1 cellular context compared by ENCODE assay signal in the genomic region with DNA sequence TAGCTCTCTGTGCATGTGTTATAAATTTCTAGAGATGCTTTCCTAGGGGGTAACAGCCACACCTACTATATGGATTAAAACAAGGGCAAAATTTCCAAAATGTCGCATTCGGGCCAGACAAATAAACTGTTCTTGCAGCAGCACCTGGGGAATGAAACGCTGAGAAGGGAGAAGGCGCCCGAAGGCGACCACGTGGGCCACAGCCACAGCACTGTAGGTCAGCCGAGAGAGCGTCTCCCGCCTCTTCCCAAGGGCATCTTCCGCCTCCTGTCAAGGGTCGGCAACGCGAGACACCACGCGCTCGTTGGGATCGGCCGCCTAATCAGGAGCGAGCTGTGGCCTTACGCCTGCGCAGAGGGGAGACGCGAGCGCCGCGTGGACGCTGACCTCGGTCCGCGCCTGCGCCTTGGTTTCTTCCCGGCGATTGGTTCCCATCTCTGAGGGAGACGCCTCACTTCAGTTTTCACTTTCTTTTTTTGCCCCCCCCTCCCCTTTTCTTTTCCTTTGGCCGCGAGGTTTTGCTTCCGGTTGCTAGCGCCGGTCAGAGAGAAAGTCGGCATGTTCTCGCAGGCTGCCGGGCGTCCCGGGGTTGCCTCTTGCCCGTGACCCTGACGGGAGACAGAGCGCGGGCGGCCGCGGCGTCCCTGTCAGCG.
TF ChIP-seq lines count a peak whose summit lies in the region.

A gene with protein sequence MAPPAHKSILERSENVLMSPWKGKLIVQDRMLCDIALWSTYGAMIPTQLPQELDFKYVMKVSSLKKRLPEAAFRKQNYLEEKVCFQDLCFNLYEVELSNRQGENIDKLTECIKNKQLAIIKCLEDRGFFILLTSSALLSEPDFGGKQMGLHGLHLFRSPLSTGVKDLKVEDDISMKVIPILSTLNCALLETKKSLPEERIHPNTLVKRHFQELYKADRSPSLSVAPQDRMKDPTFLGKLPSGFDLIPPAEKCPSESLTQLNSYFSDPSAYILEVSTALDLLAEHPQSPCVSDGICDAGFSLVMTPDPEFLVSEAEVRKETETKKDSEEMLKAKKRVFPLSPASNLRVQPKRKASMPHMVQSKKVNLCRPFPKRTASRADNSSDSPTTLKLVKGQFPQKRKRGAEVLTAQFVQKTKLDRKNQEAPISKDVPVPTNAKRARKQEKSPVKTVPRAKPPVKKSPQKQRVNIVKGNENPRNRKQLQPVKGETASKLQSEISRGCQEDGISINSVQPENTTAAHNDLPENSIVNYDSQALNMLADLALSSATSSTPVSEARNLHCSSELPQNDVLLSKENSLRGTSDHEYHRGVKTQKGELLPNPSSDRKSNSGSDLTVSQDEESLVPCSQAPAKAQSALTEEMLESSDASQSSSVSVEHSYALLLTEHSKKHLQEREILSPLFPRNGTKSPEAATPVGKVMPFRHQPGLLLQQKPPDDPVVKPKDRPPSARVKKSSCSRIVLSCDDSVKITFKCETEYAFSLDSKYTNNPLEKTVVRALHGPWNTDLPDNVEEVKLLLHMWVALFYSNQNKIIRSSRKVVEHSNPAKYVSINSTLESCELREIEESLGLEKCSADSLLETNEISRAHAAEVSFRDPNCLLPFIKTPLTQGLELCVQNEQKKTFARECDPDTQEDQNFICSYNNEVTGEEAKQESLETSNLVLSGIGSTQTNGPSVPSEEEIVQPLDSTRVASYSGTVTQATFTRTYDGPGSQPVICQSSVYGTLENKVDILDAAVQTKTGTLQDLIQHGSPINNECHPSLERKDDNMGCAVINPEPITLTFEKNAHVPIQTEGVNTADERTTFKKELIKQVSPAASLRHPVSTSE (N-terminal part only) (plus strand): TSS at position 521 of the 653 bp plus-strand sequence. CDS start 35,805 bp downstream, outside the sequence.

TF ChIP-seq in WTC11, 78 proteins besides CTCF, POLR2A, EP300 and RAD21 (continued from another document):
- TF ChIP-seq, protein P1, sequence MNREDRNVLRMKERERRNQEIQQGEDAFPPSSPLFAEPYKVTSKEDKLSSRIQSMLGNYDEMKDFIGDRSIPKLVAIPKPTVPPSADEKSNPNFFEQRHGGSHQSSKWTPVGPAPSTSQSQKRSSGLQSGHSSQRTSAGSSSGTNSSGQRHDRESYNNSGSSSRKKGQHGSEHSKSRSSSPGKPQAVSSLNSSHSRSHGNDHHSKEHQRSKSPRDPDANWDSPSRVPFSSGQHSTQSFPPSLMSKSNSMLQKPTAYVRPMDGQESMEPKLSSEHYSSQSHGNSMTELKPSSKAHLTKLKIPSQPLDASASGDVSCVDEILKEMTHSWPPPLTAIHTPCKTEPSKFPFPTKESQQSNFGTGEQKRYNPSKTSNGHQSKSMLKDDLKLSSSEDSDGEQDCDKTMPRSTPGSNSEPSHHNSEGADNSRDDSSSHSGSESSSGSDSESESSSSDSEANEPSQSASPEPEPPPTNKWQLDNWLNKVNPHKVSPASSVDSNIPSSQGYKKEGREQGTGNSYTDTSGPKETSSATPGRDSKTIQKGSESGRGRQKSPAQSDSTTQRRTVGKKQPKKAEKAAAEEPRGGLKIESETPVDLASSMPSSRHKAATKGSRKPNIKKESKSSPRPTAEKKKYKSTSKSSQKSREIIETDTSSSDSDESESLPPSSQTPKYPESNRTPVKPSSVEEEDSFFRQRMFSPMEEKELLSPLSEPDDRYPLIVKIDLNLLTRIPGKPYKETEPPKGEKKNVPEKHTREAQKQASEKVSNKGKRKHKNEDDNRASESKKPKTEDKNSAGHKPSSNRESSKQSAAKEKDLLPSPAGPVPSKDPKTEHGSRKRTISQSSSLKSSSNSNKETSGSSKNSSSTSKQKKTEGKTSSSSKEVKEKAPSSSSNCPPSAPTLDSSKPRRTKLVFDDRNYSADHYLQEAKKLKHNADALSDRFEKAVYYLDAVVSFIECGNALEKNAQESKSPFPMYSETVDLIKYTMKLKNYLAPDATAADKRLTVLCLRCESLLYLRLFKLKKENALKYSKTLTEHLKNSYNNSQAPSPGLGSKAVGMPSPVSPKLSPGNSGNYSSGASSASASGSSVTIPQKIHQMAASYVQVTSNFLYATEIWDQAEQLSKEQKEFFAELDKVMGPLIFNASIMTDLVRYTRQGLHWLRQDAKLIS (CRISPR knock-in tag; IDR thresholded peaks at IDR 0.05; ENCODE audit: borderline replicate concordance) = peak; percentile 99; the same call in 1 of the 2 replicates
- TF ChIP-seq SP1 (CRISPR knock-in tag; conservative IDR thresholded peaks at IDR 0.05) (peak; percentile 72), SOX15 (CRISPR knock-in tag; IDR thresholded peaks at IDR 0.05) (no peak), HMGA2 (CRISPR knock-in tag; IDR thresholded peaks at IDR 0.05) (no peak), EMX1 (CRISPR knock-in tag; IDR thresholded peaks at IDR 0.05) (no peak), ETV6 (CRISPR knock-in tag; IDR thresholded peaks at IDR 0.05) (peak; percentile 99), FOXK1 (CRISPR knock-in tag; IDR thresholded peaks at IDR 0.05) (peak; percentile 96), ATF1 (CRISPR knock-in tag; IDR thresholded peaks at IDR 0.05) (peak; percentile 91; the same call in 1 of the 2 replicates), OVOL2 (CRISPR knock-in tag; IDR thresholded peaks at IDR 0.05; ENCODE audit: borderline replicate concordance) (no peak), FOXJ3 (CRISPR knock-in tag; IDR thresholded peaks at IDR 0.05; ENCODE audit: borderline replicate concordance) (peak; percentile 92; the same call in 1 of the 2 replicates), ZNF219 (CRISPR knock-in tag; IDR thresholded peaks at IDR 0.05; ENCODE audit: borderline replicate concordance) (peak; percentile 89; the same call in 1 of the 2 replicates)
- TF ChIP-seq, protein P2, sequence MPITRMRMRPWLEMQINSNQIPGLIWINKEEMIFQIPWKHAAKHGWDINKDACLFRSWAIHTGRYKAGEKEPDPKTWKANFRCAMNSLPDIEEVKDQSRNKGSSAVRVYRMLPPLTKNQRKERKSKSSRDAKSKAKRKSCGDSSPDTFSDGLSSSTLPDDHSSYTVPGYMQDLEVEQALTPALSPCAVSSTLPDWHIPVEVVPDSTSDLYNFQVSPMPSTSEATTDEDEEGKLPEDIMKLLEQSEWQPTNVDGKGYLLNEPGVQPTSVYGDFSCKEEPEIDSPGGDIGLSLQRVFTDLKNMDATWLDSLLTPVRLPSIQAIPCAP (CRISPR knock-in tag; IDR thresholded peaks at IDR 0.05) = peak; percentile 97
- TF ChIP-seq, protein P3, sequence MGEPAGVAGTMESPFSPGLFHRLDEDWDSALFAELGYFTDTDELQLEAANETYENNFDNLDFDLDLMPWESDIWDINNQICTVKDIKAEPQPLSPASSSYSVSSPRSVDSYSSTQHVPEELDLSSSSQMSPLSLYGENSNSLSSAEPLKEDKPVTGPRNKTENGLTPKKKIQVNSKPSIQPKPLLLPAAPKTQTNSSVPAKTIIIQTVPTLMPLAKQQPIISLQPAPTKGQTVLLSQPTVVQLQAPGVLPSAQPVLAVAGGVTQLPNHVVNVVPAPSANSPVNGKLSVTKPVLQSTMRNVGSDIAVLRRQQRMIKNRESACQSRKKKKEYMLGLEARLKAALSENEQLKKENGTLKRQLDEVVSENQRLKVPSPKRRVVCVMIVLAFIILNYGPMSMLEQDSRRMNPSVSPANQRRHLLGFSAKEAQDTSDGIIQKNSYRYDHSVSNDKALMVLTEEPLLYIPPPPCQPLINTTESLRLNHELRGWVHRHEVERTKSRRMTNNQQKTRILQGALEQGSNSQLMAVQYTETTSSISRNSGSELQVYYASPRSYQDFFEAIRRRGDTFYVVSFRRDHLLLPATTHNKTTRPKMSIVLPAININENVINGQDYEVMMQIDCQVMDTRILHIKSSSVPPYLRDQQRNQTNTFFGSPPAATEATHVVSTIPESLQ (CRISPR knock-in tag; IDR thresholded peaks at IDR 0.05) = no peak
- TF ChIP-seq, protein P4, sequence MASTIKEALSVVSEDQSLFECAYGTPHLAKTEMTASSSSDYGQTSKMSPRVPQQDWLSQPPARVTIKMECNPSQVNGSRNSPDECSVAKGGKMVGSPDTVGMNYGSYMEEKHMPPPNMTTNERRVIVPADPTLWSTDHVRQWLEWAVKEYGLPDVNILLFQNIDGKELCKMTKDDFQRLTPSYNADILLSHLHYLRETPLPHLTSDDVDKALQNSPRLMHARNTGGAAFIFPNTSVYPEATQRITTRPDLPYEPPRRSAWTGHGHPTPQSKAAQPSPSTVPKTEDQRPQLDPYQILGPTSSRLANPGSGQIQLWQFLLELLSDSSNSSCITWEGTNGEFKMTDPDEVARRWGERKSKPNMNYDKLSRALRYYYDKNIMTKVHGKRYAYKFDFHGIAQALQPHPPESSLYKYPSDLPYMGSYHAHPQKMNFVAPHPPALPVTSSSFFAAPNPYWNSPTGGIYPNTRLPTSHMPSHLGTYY (CRISPR knock-in tag; IDR thresholded peaks at IDR 0.05) = no peak
- TF ChIP-seq, protein P5, sequence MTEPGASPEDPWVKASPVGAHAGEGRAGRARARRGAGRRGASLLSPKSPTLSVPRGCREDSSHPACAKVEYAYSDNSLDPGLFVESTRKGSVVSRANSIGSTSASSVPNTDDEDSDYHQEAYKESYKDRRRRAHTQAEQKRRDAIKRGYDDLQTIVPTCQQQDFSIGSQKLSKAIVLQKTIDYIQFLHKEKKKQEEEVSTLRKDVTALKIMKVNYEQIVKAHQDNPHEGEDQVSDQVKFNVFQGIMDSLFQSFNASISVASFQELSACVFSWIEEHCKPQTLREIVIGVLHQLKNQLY (CRISPR knock-in tag; IDR thresholded peaks at IDR 0.05) = peak; percentile 96
TF ChIP-seq in WTC11: peak in this region for 54.
